In genomic region chr11:10459029-10459970, GRCh38 we compare ENCODE assay signal across 8 cellular contexts. TPM values are rescaled to one million over a fixed set of nuclear protein-coding genes. Genes with fewer than 3 reads are reported as not detected.
DNase-seq lines count a peak whose midpoint lies in the region; ATAC-seq, FAIRE-seq and TF ChIP-seq lines count a peak whose summit lies in the region.

No MANE protein-coding gene starts in this region.

- H3K9me3 ChIP-seq in endothelial cell of umbilical vein (replicated peaks; ENCODE audit: control insufficient read depth, insufficient read depth, low read length) = no peaks in the 10 kb centered on the region

- no TSS peak for BruUV-seq in endothelial cell of umbilical vein (replicated peaks; lab: Mats Ljungman, UMichigan)

- TF ChIP-seq POLR2A in endothelial cell of umbilical vein (IDR thresholded peaks at IDR 0.05; ENCODE audit: low read depth, low read length) = no peak

- no peaks in the 10 kb centered on the region for H3K36me3 ChIP-seq in endothelial cell of umbilical vein (ENCODE audit: control insufficient read depth in 2 of 2, extremely low read depth in 1 of 2, insufficient read depth in 2 of 2, low read length in 2 of 2)

- peak overlapping the region; percentile 72 for H2AFZ ChIP-seq in endothelial cell of umbilical vein (ENCODE audit: low read depth, low read length)

- no peak overlapping the region for H3K9ac ChIP-seq in endothelial cell of umbilical vein (replicated peaks; ENCODE audit: extremely low read depth, insufficient read depth, low read length)

- no peak overlapping the region for H3K4me2 ChIP-seq in endothelial cell of umbilical vein (ENCODE audit: insufficient read depth, low read length)

- H3K4me3 ChIP-seq in endothelial cell of umbilical vein (replicated peaks in 1 of 3; ENCODE audit: insufficient read depth in 1 of 3, low read depth in 1 of 3, low read length in 3 of 3) = no peak overlapping the region

- POLR2A ChIA-PET in endothelial cell of umbilical vein (lab: Charles Lee) = no interaction called here

- H3K79me2 ChIP-seq in endothelial cell of umbilical vein (ENCODE audit: control insufficient read depth, insufficient read depth, low read length) = no peaks in the 10 kb centered on the region

- peak; percentile 74 for FAIRE-seq in endothelial cell of umbilical vein (lab: Jason Lieb, UNC)

- no peak for TF ChIP-seq CTCF in endothelial cell of umbilical vein (IDR thresholded peaks at IDR 0.05; ENCODE audit: extremely low read depth in 1 of 2, insufficient read depth in 1 of 2, low read depth in 1 of 2, low read length in 2 of 2)

- dilution Hi-C loops in endothelial cell of umbilical vein (cut with MboI; ENCODE audit: extremely low pct_ligation_motif_present, low sequenced_read_pairs) = no loop called here

- H4K20me1 ChIP-seq in endothelial cell of umbilical vein (replicated peaks; ENCODE audit: control insufficient read depth, extremely low read depth, insufficient read depth, low read length) = no peaks in the 10 kb centered on the region

- intact Hi-C loops in endothelial cell of umbilical vein (cut with micrococcal nuclease) = no loop called here

- CTCF ChIA-PET in endothelial cell of umbilical vein (lab: Charles Lee) = interaction anchor here (0.8 to 1.4 kb wide), 2 partner anchors 53 to 55 kb away, joined by 3 read pairs; no protein-coding TSS in a partner anchor

- H3K27ac ChIP-seq in endothelial cell of umbilical vein (ENCODE audit: insufficient read depth, low read depth, low read length) = no peak overlapping the region

- H3K9me1 ChIP-seq in endothelial cell of umbilical vein (replicated peaks; ENCODE audit: control insufficient read depth, extremely low read depth, insufficient read depth, low read length) = no peaks in the 10 kb centered on the region

- H3K27me3 ChIP-seq in endothelial cell of umbilical vein (ENCODE audit: control insufficient read depth in 2 of 2, insufficient read depth in 2 of 2, low read length in 2 of 2) = peaks cover 0 to 2% of the 10 kb centered on the region in 2 experiments

- ATAC-seq in GM19468 (IDR thresholded peaks at IDR 0.05; ENCODE audit: extremely low read depth, unreplicated experiment) (peak; percentile 24), HG03575 (IDR thresholded peaks at IDR 0.05; ENCODE audit: extremely low read depth, insufficient number of reproducible peaks, low FRiP score, unreplicated experiment) (peak; percentile 39)

- peak; percentile 13 for DNase-seq in Daoy (ENCODE audit: low read depth)
- DNase-seq in activated CD4-positive, alpha-beta T cell treated with anti-CD3 and anti-CD28 coated beads for 48 hours = peak; percentile 65
- DNase-seq in endothelial cell of umbilical vein (ENCODE audit: low read depth, low spot score) = no peak
- DNase-seq in stimulated activated CD8-positive, alpha-beta memory T cell treated with anti-CD3 and anti-CD28 coated beads, Interleukin-15, amount 100 ng/mL, for 1 hour (ENCODE audit: low read depth) = peak; percentile 20
- no peak for DNase-seq in NCI-H128 (lab: John Stamatoyannopoulos, UW; ENCODE audit: unreplicated experiment)
- no peak for DNase-seq in foreskin melanocyte

- peaks cover 2% of the 10 kb centered on the region for H3K4me1 ChIP-seq in endothelial cell of umbilical vein (ENCODE audit: control insufficient read depth, extremely low read depth, insufficient read depth, low read length)

TF ChIP-seq in endothelial cell of umbilical vein, 7 proteins besides CTCF, POLR2A, EP300 and RAD21:
- TF ChIP-seq, protein P1, sequence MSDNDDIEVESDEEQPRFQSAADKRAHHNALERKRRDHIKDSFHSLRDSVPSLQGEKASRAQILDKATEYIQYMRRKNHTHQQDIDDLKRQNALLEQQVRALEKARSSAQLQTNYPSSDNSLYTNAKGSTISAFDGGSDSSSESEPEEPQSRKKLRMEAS (IDR thresholded peaks at IDR 0.05; ENCODE audit: insufficient read depth, insufficient read length) = no peak
- no peak for TF ChIP-seq JUN (IDR thresholded peaks at IDR 0.05; ENCODE audit: borderline replicate concordance, insufficient read depth, insufficient read length, low read depth)

RNA-seq across cellular contexts. Expression of gene AMPD3, which starts 4.2 kb away (rescaled TPM):
- 1.3 and 2.0 TPM in 2 replicates for total RNA-seq in Daoy (2014; rRNA removed; shearing (Covaris generic))
- total RNA-seq in endothelial cell of umbilical vein = 1.7 and 2.5 TPM in 2 replicates
- polyA plus RNA-seq in endothelial cell of umbilical vein = 1.4 and 2.5 TPM in 2 replicates
- polyA plus RNA-seq in endothelial cell of umbilical vein (2011; cell fraction: cytosol; rRNA removed) = 0.90 and 1.1 TPM in 2 replicates
- polyA plus RNA-seq in endothelial cell of umbilical vein (2011; cell fraction: nucleus; rRNA removed) = 2.6 and 3.1 TPM in 2 replicates
- 0.62 and 1.3 TPM in 2 replicates for polyA plus RNA-seq in endothelial cell of umbilical vein (2012)
- polyA minus RNA-seq in endothelial cell of umbilical vein = 3.0 and 5.7 TPM in 2 replicates
- 2.3 TPM for polyA minus RNA-seq in endothelial cell of umbilical vein (2011; cell fraction: cytosol; rRNA and poly(A)+ RNA removed)
- 5.3 and 6.3 TPM in 2 replicates for polyA minus RNA-seq in endothelial cell of umbilical vein (2011; cell fraction: nucleus; rRNA and poly(A)+ RNA removed)

Comparison
In these comparisons a context has a peak if more than half of its experiments do, and no peak if none do; other contexts are left out.
1. DNase-seq: peak in Daoy (single experiment), activated CD4-positive, alpha-beta T cell treated with anti-CD3 and anti-CD28 coated beads for 48 hours (single experiment) and stimulated activated CD8-positive, alpha-beta memory T cell treated with anti-CD3 and anti-CD28 coated beads, Interleukin-15, amount 100 ng/mL, for 1 hour (single experiment); none in endothelial cell of umbilical vein (single experiment), NCI-H128 (single experiment) and foreskin melanocyte (single experiment).